Comparison of ENCODE assay signal across 11 cellular contexts in genomic region chr4:7910721-7911015, GRCh38. TPM values are rescaled to one million over a fixed set of nuclear protein-coding genes. Genes with fewer than 3 reads are reported as not detected.
A peak's percentile ranks its signal among the peaks of the same experiment; 100 is the strongest.
DNase-seq lines count a peak whose midpoint lies in the region; ATAC-seq and TF ChIP-seq lines count a peak whose summit lies in the region.
"Had no signal": no experiment of that assay in that cellular context is flagged by ENCODE, and none has a peak within 500 bp of the region (broad histone marks: within the 10 kb centered on the region; RNA-seq: fewer than 3 reads in every experiment).

No MANE protein-coding gene starts in this region.

- TF ChIP-seq POLR2A in spleen (IDR thresholded peaks at IDR 0.05): no peak

- H3K4me1 ChIP-seq in lower lobe of right lung: peaks cover 27% of the 10 kb centered on the region
- H3K4me1 ChIP-seq in spleen: peaks cover 0 to 40% (median 11%) of the 10 kb centered on the region in 6 donors

- WGBS in spleen, 5 donors: 69 to 80% (median 75%) methylated on average over 9 of the region's 9 CpGs

- H3K27ac Mint-ChIP-seq in HFFc6: peak overlapping the region; percentile 99
- H3K27ac Mint-ChIP-seq in chondrocyte (ENCODE audit: unreplicated experiment): peak overlapping the region; percentile 99
- H3K27ac Mint-ChIP-seq in Calu3 (ENCODE audit: unreplicated experiment): no peak overlapping the region
- H3K27ac Mint-ChIP-seq: activated naive CD8-positive, alpha-beta T cell had no signal

- no TSS peak for BruUV-seq in Calu3 (replicated peaks; lab: Mats Ljungman, UMichigan)

- H3K27me3 Mint-ChIP-seq in HFFc6 (ENCODE audit: insufficient read depth) (peaks cover 8% of the 10 kb centered on the region), chondrocyte (ENCODE audit: low read depth) (no peaks in the 10 kb centered on the region), Calu3 (ENCODE audit: unreplicated experiment) (no peaks in the 10 kb centered on the region)
- H3K27me3 Mint-ChIP-seq: activated naive CD8-positive, alpha-beta T cell had no signal

- no peak for ATAC-seq in lower lobe of right lung
- no peak for ATAC-seq in HG02588 (IDR thresholded peaks at IDR 0.05; ENCODE audit: unreplicated experiment)

- intact Hi-C loops in lower lobe of right lung (cut with DNase I): no loop called here
- intact Hi-C loops in spleen (cut with DNase I; ENCODE audit: low total_unique reads): no loop called here
- intact Hi-C loops in Calu3 (cut with micrococcal nuclease; ENCODE audit: unreplicated experiment): no loop called here

- H3K27ac ChIP-seq in lower lobe of right lung (peak overlapping the region; percentile 73), spleen (peak overlapping the region in 7 of 8 donors; percentile 48 to 78 (median 69))

- DNase-seq in HFFc6 (no peak), chondrocyte (ENCODE audit: low spot score) (no peak), lower lobe of right lung (no peak), spleen (no peak), Calu3 (no peak), retina (no peak), D341Med (ENCODE audit: low spot score) (no peak)
- DNase-seq: activated CD4-positive, alpha-beta T cell treated with anti-CD3 and anti-CD28 coated beads, Interleukin-2, amount 50 U/mL, for 48 hours; CD8-positive, alpha-beta memory T cell had no signal

- peaks cover 95% of the 10 kb centered on the region for H3K4me1 Mint-ChIP-seq in HFFc6 (ENCODE audit: low read depth)
- peaks cover 91% of the 10 kb centered on the region for H3K4me1 Mint-ChIP-seq in chondrocyte (ENCODE audit: low read depth)
- peaks cover 37% of the 10 kb centered on the region for H3K4me1 Mint-ChIP-seq in Calu3 (ENCODE audit: low read depth, unreplicated experiment)

- H3K9me3 Mint-ChIP-seq in HFFc6: no peaks in the 10 kb centered on the region
- no peaks in the 10 kb centered on the region for H3K9me3 Mint-ChIP-seq in chondrocyte (ENCODE audit: low read depth)
- H3K9me3 Mint-ChIP-seq in Calu3 (ENCODE audit: low read depth, unreplicated experiment): no peaks in the 10 kb centered on the region
- H3K9me3 Mint-ChIP-seq: CD8-positive, alpha-beta memory T cell had no signal

- CTCF ChIA-PET in Calu3 (lab: Charles Lee): no interaction called here

- peak overlapping the region; percentile 13 for H3K4me3 ChIP-seq in lower lobe of right lung
- no peak overlapping the region for H3K4me3 ChIP-seq in spleen

- H3K27me3 ChIP-seq in lower lobe of right lung (ENCODE audit: low read depth) (no peaks in the 10 kb centered on the region), spleen (replicated peaks in 1 of 7) (peaks cover 0 to 22% (median 0%) of the 10 kb centered on the region in 7 donors)

- H3K4me3 Mint-ChIP-seq in HFFc6 (peak overlapping the region; percentile 83), chondrocyte (ENCODE audit: unreplicated experiment) (peak overlapping the region; percentile 57), Calu3 (ENCODE audit: low read depth, unreplicated experiment) (no peak overlapping the region)
- H3K4me3 Mint-ChIP-seq: activated naive CD8-positive, alpha-beta T cell; CD8-positive, alpha-beta memory T cell had no signal

- H3K36me3 Mint-ChIP-seq in HFFc6 (ENCODE audit: low read depth): peaks cover 50% of the 10 kb centered on the region
- no peaks in the 10 kb centered on the region for H3K36me3 Mint-ChIP-seq in chondrocyte (ENCODE audit: low read depth)
- H3K36me3 Mint-ChIP-seq in Calu3 (ENCODE audit: insufficient read depth, unreplicated experiment): peaks cover 3% of the 10 kb centered on the region

- H3K9me3 ChIP-seq in lower lobe of right lung (no peaks in the 10 kb centered on the region), spleen (no peaks in the 10 kb centered on the region)

- TF ChIP-seq CTCF in HFFc6 (IDR thresholded peaks at IDR 0.05): no peak
- no peak for TF ChIP-seq CTCF in chondrocyte (IDR thresholded peaks at IDR 0.05)
- TF ChIP-seq CTCF in lower lobe of right lung (IDR thresholded peaks at IDR 0.05): no peak
- TF ChIP-seq CTCF in spleen (IDR thresholded peaks at IDR 0.05 in 8 of 11, conservative IDR thresholded peaks at IDR 0.05 in 3 of 11): no peak
- TF ChIP-seq CTCF in Calu3 (IDR thresholded peaks at IDR 0.05; ENCODE audit: unreplicated experiment): no peak

- H3K36me3 ChIP-seq in lower lobe of right lung (no peaks in the 10 kb centered on the region), spleen (no peaks in the 10 kb centered on the region)

RNA-seq across cellular contexts. Expression of gene AFAP1, which starts 29.0 kb away (rescaled TPM):
- 100 to 1,000 TPM in 5 of 6 experiments, 10 to 100 TPM in 1; 99.7 to 116 (median 107) TPM for total RNA-seq in HFFc6 (2021; fragmentation: NEBNext Ultra II Directional; extraction: Animal tissue kit (Norgen Biotek cat#: 25700))
- total RNA-seq in chondrocyte (107 to 119 TPM (median 118 TPM) in 3 replicates), lower lobe of right lung (21.0 TPM), spleen (10 to 100 TPM in 6 of 7 donors, 1 to 10 TPM in 1; 9.0 to 29.2 (median 14.5) TPM), Calu3 (2022) (37.9 and 40.1 TPM in 2 replicates)
- 1 to 10 TPM; 1.6 to 2.4 (median 1.7) TPM for polyA plus RNA-seq in spleen
